Comparison of ENCODE assay signal across 26 cellular contexts in the genomic region with DNA sequence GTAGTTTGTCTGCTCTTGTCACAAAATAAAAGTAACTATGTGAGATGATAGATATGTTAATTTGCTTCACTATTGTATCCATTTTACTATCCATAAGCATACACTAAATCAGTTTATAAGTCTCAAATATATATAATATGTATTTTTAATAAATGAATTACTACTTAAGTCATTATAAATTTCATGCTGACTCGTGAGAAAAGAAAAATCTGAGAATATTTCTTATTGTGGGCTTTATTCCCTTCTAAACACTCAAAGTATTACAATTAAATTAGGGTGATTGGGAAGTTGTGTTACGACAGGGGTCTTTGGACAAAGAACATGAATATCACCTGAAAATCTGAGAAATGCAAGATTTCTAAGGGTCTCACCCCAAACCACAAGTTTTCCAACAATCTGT. TPM values are rescaled to one million over a fixed set of nuclear protein-coding genes. Genes with fewer than 3 reads are reported as not detected.
"Had no signal": no experiment of that assay in that cellular context is flagged by ENCODE, and none has a peak within 500 bp of the region (broad histone marks: within the 10 kb centered on the region; RNA-seq: fewer than 3 reads in every experiment).

No MANE protein-coding gene starts in this region.

- H3K9me3 ChIP-seq: colonic mucosa, esophagus squamous epithelium, gastrocnemius medialis, lower lobe of right lung, mucosa of descending colon had no signal

- H3K4me3 ChIP-seq: colonic mucosa, esophagus squamous epithelium, gastrocnemius medialis, heart right ventricle, left lung, lower lobe of right lung, mucosa of descending colon had no signal

- DNase-seq: colonic mucosa; cortex of kidney; effector CD8-positive, alpha-beta T cell; effector memory CD8-positive, alpha-beta T cell; endodermal cell; erythroblast; esophagus squamous epithelium; foreskin fibroblast; foreskin melanocyte; gastrocnemius medialis; glutamatergic neuron; head of caudate nucleus; heart right ventricle; hippocampal formation; left cardiac atrium; left lung; left ventricle myocardium superior; lower lobe of right lung; mesenchymal stem cell; mucosa of descending colon; naive B cell had no signal

- H3K27ac ChIP-seq: colonic mucosa, epithelial cell of prostate, esophagus squamous epithelium, gastrocnemius medialis, heart right ventricle, left lung, lower lobe of right lung had no signal

- H3K36me3 ChIP-seq: colonic mucosa, esophagus squamous epithelium, gastrocnemius medialis, heart right ventricle, left lung, lower lobe of right lung had no signal

- FAIRE-seq: endometrium, islet of Langerhans, keratinocyte had no signal

- H3K4me1 ChIP-seq: colonic mucosa, esophagus squamous epithelium, gastrocnemius medialis, heart right ventricle, left lung, lower lobe of right lung had no signal

- ATAC-seq: effector memory CD8-positive, alpha-beta T cell; esophagus mucosa; gastrocnemius medialis; heart right ventricle; left cardiac atrium; left lung; left ventricle myocardium superior; lower lobe of right lung; mucosa of descending colon had no signal

- H3K27me3 ChIP-seq: colonic mucosa, esophagus squamous epithelium, gastrocnemius medialis, left lung had no signal

RNA-seq across cellular contexts. Expression of a gene that starts 48.7 kb away (rescaled TPM):
- polyA plus RNA-seq: keratinocyte had no signal
